ENCODE assay signal across 8 cellular contexts in the genomic region with DNA sequence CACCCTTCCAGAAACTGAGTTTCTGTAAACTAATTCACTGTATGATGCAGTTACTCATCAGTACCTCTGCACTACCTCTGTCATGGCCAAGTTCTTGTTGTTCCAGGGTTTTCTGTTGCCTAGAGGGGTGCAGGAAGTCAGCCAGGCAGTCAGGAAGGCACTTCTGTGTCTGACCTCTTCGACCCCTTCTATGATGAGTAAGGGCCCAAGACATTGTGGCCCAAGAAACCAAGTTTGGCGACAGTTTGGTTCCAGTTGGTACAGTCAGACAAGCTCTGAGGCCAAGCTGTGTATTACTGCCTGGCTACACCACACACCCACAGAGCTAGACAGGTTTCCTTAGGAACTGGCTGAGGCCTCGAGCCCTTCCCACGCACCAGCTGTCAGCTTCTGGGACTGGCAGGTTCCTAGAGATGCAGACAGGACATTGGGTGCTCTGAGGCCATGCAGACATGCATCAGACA. TPM values are rescaled to one million over a fixed set of nuclear protein-coding genes. Genes with fewer than 3 reads are reported as not detected.
DNase-seq lines count a peak whose midpoint lies in the region; ATAC-seq, FAIRE-seq and TF ChIP-seq lines count a peak whose summit lies in the region.

No MANE protein-coding gene starts in this region.

- peak overlapping the region; percentile 44 for H3K27ac Mint-ChIP-seq in activated naive CD8-positive, alpha-beta T cell treated with anti-CD3 and anti-CD28 coated beads, Interleukin-2, amount 10 ng/mL, durations not matched to agents 7 days and 5 days
- no peak overlapping the region for H3K27ac Mint-ChIP-seq in activated naive CD8-positive, alpha-beta T cell treated with anti-CD3 and anti-CD28 coated beads for 36 hours
- peak overlapping the region; percentile 35 for H3K27ac Mint-ChIP-seq in type B pancreatic cell

- peaks cover 62% of the 10 kb centered on the region for H3K36me3 Mint-ChIP-seq in activated naive CD8-positive, alpha-beta T cell treated with anti-CD3 and anti-CD28 coated beads, Interleukin-2, amount 10 ng/mL, durations not matched to agents 7 days and 5 days
- peaks cover 55% of the 10 kb centered on the region for H3K36me3 Mint-ChIP-seq in activated naive CD8-positive, alpha-beta T cell treated with anti-CD3 and anti-CD28 coated beads for 36 hours
- peaks cover 67% of the 10 kb centered on the region for H3K36me3 Mint-ChIP-seq in type B pancreatic cell

- peaks cover 30% of the 10 kb centered on the region for H3K4me1 ChIP-seq in right cardiac atrium (ENCODE audit: control insufficient read depth, insufficient read depth, low read length)
- peaks cover 0 to 44% (median 10%) of the 10 kb centered on the region in 4 donors for H3K4me1 ChIP-seq in tibial nerve

- intact Hi-C loops in right cardiac atrium (cut with DNase I): no loop called here

- 44% methylated on average over 4 of the region's 4 CpGs for WGBS in right cardiac atrium
- 80 to 88% methylated on average over 4 of the region's 4 CpGs for WGBS in tibial nerve, 2 donors

- POLR2A ChIA-PET in activated naive CD8-positive, alpha-beta T cell treated with anti-CD3 and anti-CD28 coated beads, Interleukin-2, amount 10 ng/mL, durations not matched to agents 7 days and 5 days (lab: Charles Lee): interaction anchor here (1.3 to 2.3 kb wide), 2 partner anchors 39 to 305 kb away, joined by 3 to 7 read pairs; a partner anchor contains a TSS

- H3K9me3 Mint-ChIP-seq in activated naive CD8-positive, alpha-beta T cell treated with anti-CD3 and anti-CD28 coated beads, Interleukin-2, amount 10 ng/mL, durations not matched to agents 7 days and 5 days: no peaks in the 10 kb centered on the region
- H3K9me3 Mint-ChIP-seq in activated naive CD8-positive, alpha-beta T cell treated with anti-CD3 and anti-CD28 coated beads for 36 hours: no peaks in the 10 kb centered on the region
- H3K9me3 Mint-ChIP-seq in type B pancreatic cell: no peaks in the 10 kb centered on the region

- H3K9me3 ChIP-seq in right cardiac atrium (ENCODE audit: control insufficient read depth, low read length) (no peaks in the 10 kb centered on the region), tibial nerve (no peaks in the 10 kb centered on the region)

- no peak overlapping the region for H3K4me3 Mint-ChIP-seq in activated naive CD8-positive, alpha-beta T cell treated with anti-CD3 and anti-CD28 coated beads, Interleukin-2, amount 10 ng/mL, durations not matched to agents 7 days and 5 days
- H3K4me3 Mint-ChIP-seq in activated naive CD8-positive, alpha-beta T cell treated with anti-CD3 and anti-CD28 coated beads for 36 hours: no peak overlapping the region
- H3K4me3 Mint-ChIP-seq in type B pancreatic cell: no peak overlapping the region

- no peaks in the 10 kb centered on the region for H3K27me3 ChIP-seq in right cardiac atrium (ENCODE audit: control insufficient read depth, insufficient read depth)
- H3K27me3 ChIP-seq in tibial nerve: no peaks in the 10 kb centered on the region

- peaks cover 46% of the 10 kb centered on the region for H3K4me1 Mint-ChIP-seq in activated naive CD8-positive, alpha-beta T cell treated with anti-CD3 and anti-CD28 coated beads, Interleukin-2, amount 10 ng/mL, durations not matched to agents 7 days and 5 days
- peaks cover 45% of the 10 kb centered on the region for H3K4me1 Mint-ChIP-seq in activated naive CD8-positive, alpha-beta T cell treated with anti-CD3 and anti-CD28 coated beads for 36 hours
- H3K4me1 Mint-ChIP-seq in type B pancreatic cell (ENCODE audit: unreplicated experiment): peaks cover 78% of the 10 kb centered on the region

- TF ChIP-seq EP300 in tibial nerve (IDR thresholded peaks at IDR 0.05): no peak

- no peaks in the 10 kb centered on the region for H3K27me3 Mint-ChIP-seq in activated naive CD8-positive, alpha-beta T cell treated with anti-CD3 and anti-CD28 coated beads, Interleukin-2, amount 10 ng/mL, durations not matched to agents 7 days and 5 days
- no peaks in the 10 kb centered on the region for H3K27me3 Mint-ChIP-seq in activated naive CD8-positive, alpha-beta T cell treated with anti-CD3 and anti-CD28 coated beads for 36 hours
- no peaks in the 10 kb centered on the region for H3K27me3 Mint-ChIP-seq in type B pancreatic cell

- H3K27ac ChIP-seq in right cardiac atrium (ENCODE audit: low read length) (peak overlapping the region; percentile 54), tibial nerve (peak overlapping the region in 1 of 4 donors; percentile 3)

- no peak overlapping the region for H3K4me3 ChIP-seq in right cardiac atrium (ENCODE audit: low read length)
- no peak overlapping the region for H3K4me3 ChIP-seq in tibial nerve

- no peak for DNase-seq in activated naive CD8-positive, alpha-beta T cell treated with anti-CD3 and anti-CD28 coated beads, Interleukin-2, amount 10 ng/mL, durations not matched to agents 7 days and 5 days
- no peak for DNase-seq in activated naive CD8-positive, alpha-beta T cell treated with anti-CD3 and anti-CD28 coated beads for 36 hours
- DNase-seq in UCSD-AML1 (lab: John Stamatoyannopoulos, UW; ENCODE audit: unreplicated experiment) (peak; percentile 64), right cardiac atrium (peak; percentile 62 to 81 (median 72)), type B pancreatic cell (ENCODE audit: extremely low spot score, unreplicated experiment) (no peak), tibial nerve (ENCODE audit: low spot score in 2 of 2) (no peak), GM12892 (ENCODE audit: insufficient read length) (no peak)

- H3K36me3 ChIP-seq in tibial nerve: peaks cover 0 to 21% (median 0%) of the 10 kb centered on the region in 3 donors

- TF ChIP-seq CTCF in type B pancreatic cell (conservative IDR thresholded peaks at IDR 0.05): no peak
- TF ChIP-seq CTCF in tibial nerve (IDR thresholded peaks at IDR 0.05): no peak

- ATAC-seq in activated naive CD8-positive, alpha-beta T cell treated with anti-CD3 and anti-CD28 coated beads, Interleukin-2, amount 10 ng/mL, durations not matched to agents 7 days and 5 days (ENCODE audit: low read depth): no peak
- ATAC-seq in right cardiac atrium: peak; percentile 54 to 66
- ATAC-seq in GM18498 (IDR thresholded peaks at IDR 0.05; ENCODE audit: unreplicated experiment): no peak

- TF ChIP-seq POLR2A in tibial nerve (IDR thresholded peaks at IDR 0.05) (no peak), GM12892 (IDR thresholded peaks at IDR 0.05; ENCODE audit: low read depth, low read length) (no peak)

- no peak for FAIRE-seq in GM12892 (lab: Jason Lieb, UNC)

RNA-seq across cellular contexts. Expression of a gene that starts 41.2 kb away (rescaled TPM):
- total RNA-seq in activated naive CD8-positive, alpha-beta T cell treated with anti-CD3 and anti-CD28 coated beads, Interleukin-2, amount 10 ng/mL, durations not matched to agents 7 days and 5 days: 10 to 100 TPM; 25.8 to 28.3 TPM
- total RNA-seq in activated naive CD8-positive, alpha-beta T cell treated with anti-CD3 and anti-CD28 coated beads for 36 hours: 10 to 100 TPM; 23.0 to 24.6 TPM
- total RNA-seq in right cardiac atrium (10 to 100 TPM; 12.7 to 16.0 (median 13.1) TPM), type B pancreatic cell (ENCODE audit: low replicate concordance) (26.3 and 47.8 TPM in 2 replicates), tibial nerve (10 to 100 TPM; 17.2 to 30.6 (median 19.7) TPM)
- 14.1 TPM for polyA plus RNA-seq in right cardiac atrium
- polyA plus RNA-seq in GM12892 (2012; ENCODE audit: missing spikeins): 18.3 TPM

Comparison
In these comparisons a context has a peak if more than half of its experiments do, and no peak if none do; other contexts are left out.
1. ATAC-seq: peak in right cardiac atrium (2 of 2); none in activated naive CD8-positive, alpha-beta T cell treated with anti-CD3 and anti-CD28 coated beads, Interleukin-2, amount 10 ng/mL, durations not matched to agents 7 days and 5 days (single experiment) and GM18498 (single experiment).
2. DNase-seq: peak in UCSD-AML1 (single experiment) and right cardiac atrium (3 of 3); none in activated naive CD8-positive, alpha-beta T cell treated with anti-CD3 and anti-CD28 coated beads, Interleukin-2, amount 10 ng/mL, durations not matched to agents 7 days and 5 days (single experiment), activated naive CD8-positive, alpha-beta T cell treated with anti-CD3 and anti-CD28 coated beads for 36 hours (single experiment), type B pancreatic cell (single experiment), tibial nerve (0 of 2) and GM12892 (single experiment).